In the genomic region with DNA sequence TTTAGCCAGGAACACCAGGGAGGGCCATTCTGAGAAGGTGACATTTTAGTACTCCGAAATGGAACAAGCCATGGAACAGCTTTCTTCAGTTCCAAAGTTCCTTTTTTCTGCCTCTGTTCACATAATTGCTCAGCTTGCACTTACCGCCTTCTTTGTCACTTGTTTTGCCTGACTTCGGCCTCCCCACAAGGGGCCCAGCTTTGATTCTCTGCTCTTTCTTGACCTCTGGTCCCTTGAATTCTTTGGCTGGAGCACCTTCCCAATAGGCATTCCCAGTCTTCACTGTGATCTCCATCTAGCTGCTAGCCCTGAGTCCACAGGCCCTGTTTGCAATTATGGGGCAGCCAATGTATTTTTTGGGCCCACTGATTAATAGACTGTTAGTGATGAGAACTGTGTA, we compare ENCODE assay signal across 9 cellular contexts. TPM values are rescaled to one million over a fixed set of nuclear protein-coding genes. Genes with fewer than 3 reads are reported as not detected.
"Had no signal": no experiment of that assay in that cellular context is flagged by ENCODE, and none has a peak within 500 bp of the region (broad histone marks: within the 10 kb centered on the region; RNA-seq: fewer than 3 reads in every experiment).

No MANE protein-coding gene starts in this region.

- H2AFZ ChIP-seq: GM23248 had no signal

- H3K4me3 ChIP-seq: GM23248 had no signal

- H3K27ac ChIP-seq: GM23248 had no signal

- FAIRE-seq: HTR-8/SVneo had no signal

- DNase-seq: GM23248, GOT3, H7, HCEC 1CT, KG1 had no signal

- H3K9ac ChIP-seq: GM23248 had no signal

RNA-seq across cellular contexts. Expression of gene SLC7A14, which starts 51.4 kb away (rescaled TPM):
- total RNA-seq: GM23248, H4, HT-29 had no signal
- polyA plus RNA-seq: IgD-negative memory B cell had no signal
